Comparison of ENCODE assay signal across 1 cellular context in genomic region chr17:58215685-58216084, GRCh38.
TF ChIP-seq lines count a peak whose summit lies in the region.

No MANE protein-coding gene starts in this region.

TF ChIP-seq in GM12878, 131 proteins besides CTCF, POLR2A, EP300 and RAD21:
- TF ChIP-seq RELA (IDR thresholded peaks at IDR 0.05; ENCODE audit: borderline replicate concordance, partially characterized antibody) (no peak), REST (IDR thresholded peaks at IDR 0.05; ENCODE audit: low read depth, low read length) (no peak), ZNF592 (IDR thresholded peaks at IDR 0.05) (no peak), SUZ12 (IDR thresholded peaks at IDR 0.05; ENCODE audit: unreplicated experiment) (no peak), ATF7 (IDR thresholded peaks at IDR 0.05; ENCODE audit: low read depth) (no peak), BCL3 (IDR thresholded peaks at IDR 0.05; ENCODE audit: borderline replicate concordance, insufficient read depth, low read depth, low read length, poor library complexity, severe bottlenecking) (no peak), TBL1XR1 (IDR thresholded peaks at IDR 0.05; ENCODE audit: low read depth, low read length) (no peak)
